Comparison of ENCODE assay signal across 11 cellular contexts in genomic region chr1:27564710-27565649, GRCh38. TPM values are rescaled to one million over a fixed set of nuclear protein-coding genes. Genes with fewer than 3 reads are reported as not detected.
DNase-seq lines count a peak whose midpoint lies in the region; ATAC-seq and TF ChIP-seq lines count a peak whose summit lies in the region.
"Had no signal": no experiment of that assay in that cellular context is flagged by ENCODE, and none has a peak within 500 bp of the region (broad histone marks: within the 10 kb centered on the region; RNA-seq: fewer than 3 reads in every experiment).

No MANE protein-coding gene starts in this region.

- ATAC-seq in left cardiac atrium = peak; percentile 2 to 6

- TF ChIP-seq CTCF in progenitor cell of endocrine pancreas (IDR thresholded peaks at IDR 0.05; ENCODE audit: unreplicated experiment) (no peak), CD14-positive monocyte (IDR thresholded peaks at IDR 0.05) (no peak)

- no peaks in the 10 kb centered on the region for H3K27me3 ChIP-seq in ACC112 (ENCODE audit: insufficient read depth, low read length)

- no peaks in the 10 kb centered on the region for H3K9me3 ChIP-seq in SK-N-MC (ENCODE audit: low read depth, low read length)

- in situ Hi-C loops in ACHN (cut with HindIII; ENCODE audit: low pct_ligation_motif_present, low pct_unique_long_range_greater_than_20kb, low sequenced_read_pairs) = no loop called here

- H3K36me3 ChIP-seq in ACC112 (ENCODE audit: insufficient read depth, low read length) (no peaks in the 10 kb centered on the region), SK-N-MC (ENCODE audit: insufficient read depth, low read length) (no peaks in the 10 kb centered on the region)

- H3K9me3 Mint-ChIP-seq in progenitor cell of endocrine pancreas (ENCODE audit: low read depth) (no peaks in the 10 kb centered on the region), CD14-positive monocyte (peaks cover 0 to 2% (median 0%) of the 10 kb centered on the region in 7 donors)
- H3K9me3 Mint-ChIP-seq: activated CD4-positive, alpha-beta T cell treated with anti-CD3 and anti-CD28 coated beads, Interleukin-2, amount 10 ng/mL, durations not matched to agents 7 days and 5 days; memory B cell had no signal

- H3K79me2 ChIP-seq in ACC112 (ENCODE audit: control insufficient read depth, insufficient read depth, low read length, unreplicated experiment) = peaks cover 63% of the 10 kb centered on the region

- H3K4me1 Mint-ChIP-seq in progenitor cell of endocrine pancreas (ENCODE audit: low read depth) = peaks cover 81% of the 10 kb centered on the region
- peaks cover 57% of the 10 kb centered on the region for H3K4me1 Mint-ChIP-seq in CD14-positive monocyte

- H3K27me3 Mint-ChIP-seq in progenitor cell of endocrine pancreas (no peaks in the 10 kb centered on the region), CD14-positive monocyte (ENCODE audit: low read depth in 3 of 3) (peaks cover 6 to 9% (median 8%) of the 10 kb centered on the region in 3 donors)
- H3K27me3 Mint-ChIP-seq: activated naive CD8-positive, alpha-beta T cell; memory B cell had no signal

- H3K27ac Mint-ChIP-seq in progenitor cell of endocrine pancreas (peak overlapping the region; percentile 74), CD14-positive monocyte (peak overlapping the region in 2 of 7 donors; percentile 22 to 64)
- H3K27ac Mint-ChIP-seq: activated CD4-positive, alpha-beta T cell treated with anti-CD3 and anti-CD28 coated beads, Interleukin-2, amount 10 ng/mL, durations not matched to agents 7 days and 5 days; activated naive CD8-positive, alpha-beta T cell had no signal

- H3K27ac ChIP-seq in ACC112 (ENCODE audit: low read depth, low read length) (peak overlapping the region; percentile 61), SK-N-MC (peak overlapping the region; percentile 7; the same call in 1 of the 2 replicates)

- H3K4me3 Mint-ChIP-seq in progenitor cell of endocrine pancreas (ENCODE audit: low read depth) = no peak overlapping the region
- H3K4me3 Mint-ChIP-seq in CD14-positive monocyte = no peak overlapping the region
- H3K4me3 Mint-ChIP-seq: activated CD4-positive, alpha-beta T cell treated with anti-CD3 and anti-CD28 coated beads, Interleukin-2, amount 10 ng/mL, durations not matched to agents 7 days and 5 days; activated naive CD8-positive, alpha-beta T cell; memory B cell had no signal

- H3K4me3 ChIP-seq in ACC112 (ENCODE audit: low read depth, low read length) = peak overlapping the region; percentile 60; the same call in 1 of the 2 replicates
- no peak overlapping the region for H3K4me3 ChIP-seq in SK-N-MC

- no peak for DNase-seq in SK-N-MC (ENCODE audit: low read depth, low spot score)
- peak; percentile 66 for DNase-seq in left cardiac atrium
- no peak for DNase-seq in progenitor cell of endocrine pancreas (ENCODE audit: low spot score, unreplicated experiment)
- no peak for DNase-seq in middle frontal gyrus (ENCODE audit: extremely low spot score, low spot score)
- DNase-seq in SKM-1 treated with dmso at 0.1 percent for 144 hours (lab: John Stamatoyannopoulos, UW; ENCODE audit: unreplicated experiment) = no peak
- DNase-seq in ACHN = no peak
- no peak for DNase-seq in CD14-positive monocyte (ENCODE audit: low spot score)
- DNase-seq: activated CD4-positive, alpha-beta T cell treated with anti-CD3 and anti-CD28 coated beads, Interleukin-2, amount 10 ng/mL, durations not matched to agents 7 days and 5 days had no signal

- H3K9ac ChIP-seq in SK-N-MC (ENCODE audit: insufficient read length) = no peak overlapping the region

- H3K36me3 Mint-ChIP-seq in progenitor cell of endocrine pancreas (ENCODE audit: insufficient read depth) = no peaks in the 10 kb centered on the region
- peaks cover 0 to 5% of the 10 kb centered on the region in 2 donors for H3K36me3 Mint-ChIP-seq in CD14-positive monocyte
- H3K36me3 Mint-ChIP-seq: activated naive CD8-positive, alpha-beta T cell had no signal

- H2AFZ ChIP-seq in ACC112 (ENCODE audit: low read length, unreplicated experiment) = no peak overlapping the region

- H3K4me1 ChIP-seq in ACC112 (ENCODE audit: control insufficient read depth, insufficient read depth, low read length, unreplicated experiment) = peaks cover 68% of the 10 kb centered on the region

- intact Hi-C loops in left cardiac atrium (cut with DNase I) (no loop called here), CD14-positive monocyte (cut with micrococcal nuclease) (no loop called here)

RNA-seq across cellular contexts. Expression of gene AHDC1, which starts 39.0 kb away (rescaled TPM):
- total RNA-seq in left cardiac atrium (10 to 100 TPM; 37.6 to 39.1 TPM), progenitor cell of endocrine pancreas (53.3 and 56.3 TPM in 2 replicates)
- under 1 TPM; 0.16 to 0.30 TPM for polyA plus RNA-seq in CD14-positive monocyte
